In the genomic region with DNA sequence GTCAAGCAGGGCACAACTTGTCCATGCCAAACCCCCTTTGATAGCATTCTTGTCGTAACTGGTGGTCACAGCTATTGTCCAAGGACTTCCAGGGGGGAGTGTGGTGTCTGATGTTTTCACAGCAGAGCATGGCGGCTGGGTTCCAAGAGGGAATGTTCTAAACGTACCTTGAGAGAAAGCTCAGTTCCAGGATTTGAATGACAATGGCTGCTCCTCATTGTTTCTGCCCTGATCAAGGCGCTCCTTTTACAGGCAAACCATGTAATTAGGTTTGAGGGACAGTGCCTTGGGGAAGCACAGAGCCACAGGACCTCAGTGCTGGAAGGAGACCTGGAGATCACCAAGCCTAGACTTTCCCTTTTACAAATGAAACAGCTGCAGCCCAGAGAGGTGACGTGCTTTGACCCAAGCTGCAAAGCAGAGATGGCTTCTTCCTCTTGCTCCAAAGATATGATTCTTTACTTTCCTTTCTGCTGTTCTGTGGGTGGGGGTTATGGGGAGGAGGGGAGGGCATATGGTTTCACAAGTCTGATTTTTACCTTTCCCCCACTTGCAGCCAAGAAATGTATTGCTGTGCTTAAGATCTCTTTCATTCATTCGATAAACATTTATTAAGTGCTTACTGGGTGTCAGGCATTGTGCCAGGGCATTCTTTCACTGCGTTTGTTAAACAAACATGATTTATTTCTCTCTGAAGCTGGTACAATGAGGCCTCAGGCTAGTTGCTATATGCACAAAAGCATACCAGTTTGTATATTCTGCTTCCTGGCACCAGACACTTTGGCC, we compare ENCODE assay signal across 10 cellular contexts.
DNase-seq lines count a peak whose midpoint lies in the region; ATAC-seq and TF ChIP-seq lines count a peak whose summit lies in the region.
"Had no signal": no experiment of that assay in that cellular context is flagged by ENCODE, and none has a peak within 500 bp of the region (broad histone marks: within the 10 kb centered on the region; RNA-seq: fewer than 3 reads in every experiment).

No MANE protein-coding gene starts in this region.

- H3K27me3 Mint-ChIP-seq in WTC11 (ENCODE audit: low read depth): no peaks in the 10 kb centered on the region
- H3K27me3 Mint-ChIP-seq: CD4-positive, CD25-positive, alpha-beta regulatory T cell had no signal

- no peak for TF ChIP-seq POLR2A in IMR-90 (IDR thresholded peaks at IDR 0.05; ENCODE audit: low read depth, low read length)

- WGBS in IMR-90 (ENCODE audit: extremely low coverage in 2 of 2, insufficient read length in 1 of 2), 2 experiments: 43% methylated on average over 1 of the region's 7 CpGs; no CpG with 5 or more reads in 1 of the 2 experiments
- 58 to 59% methylated on average over 7 of the region's 7 CpGs for WGBS in aorta, 2 donors

- ATAC-seq in IMR-90 (ENCODE audit: low read depth) (peak; percentile 72), WTC11 (peak; percentile 70), aorta (ENCODE audit: low FRiP score) (no peak), GM19452 (IDR thresholded peaks at IDR 0.05; ENCODE audit: unreplicated experiment) (no peak)
- ATAC-seq in activated CD4-positive, CD25-positive, alpha-beta regulatory T cell treated with anti-CD3 and anti-CD28 coated beads, Interleukin-2, amount 50 U/mL, for 24 hours: no peak
- ATAC-seq: activated T-cell treated with anti-CD3 and anti-CD28 coated beads, Interleukin-2, amount 50 U/mL, for 72 hours had no signal

- H3K4ac ChIP-seq in IMR-90 (ENCODE audit: low read depth, low read length): peak overlapping the region; percentile 43; the same call in 1 of the 2 replicates

- POLR2A ChIA-PET in AG04449 (lab: Yijun Ruan, JAX): no interaction called here
- POLR2A ChIA-PET in IMR-90 (lab: Charles Lee; ENCODE audit: unreplicated experiment): interaction anchor here (0.5 kb wide), 1 partner anchor 1637 kb away, joined by 3 read pairs; the partner anchor contains the start of gene NAA30
- POLR2A ChIA-PET in WTC11 (lab: Charles Lee): no interaction called here

- TF ChIP-seq RAD21 in IMR-90 (IDR thresholded peaks at IDR 0.05; ENCODE audit: low read length): no peak

- peak overlapping the region; percentile 50; the same call in 1 of the 2 replicates for H3K14ac ChIP-seq in IMR-90 (replicated peaks; ENCODE audit: low read depth, low read length)

- H3K9me1 ChIP-seq in IMR-90 (ENCODE audit: insufficient read depth, low read length): peaks cover 5% of the 10 kb centered on the region

- H2AK5ac ChIP-seq in IMR-90 (ENCODE audit: low read depth, low read length): peak overlapping the region; percentile 61; the same call in 1 of the 2 replicates

- H3K4me2 ChIP-seq in IMR-90 (ENCODE audit: low read depth, low read length): peak overlapping the region; percentile 1; the same call in 1 of the 2 replicates

- no peak overlapping the region for H2BK5ac ChIP-seq in IMR-90 (ENCODE audit: low read depth, low read length, poor library complexity, severe bottlenecking)

- H3K9me3 Mint-ChIP-seq in WTC11: peaks cover 5% of the 10 kb centered on the region
- H3K9me3 Mint-ChIP-seq: activated T-cell treated with anti-CD3 and anti-CD28 coated beads, Interleukin-2, amount 50 U/mL, for 72 hours; CD4-positive, CD25-positive, alpha-beta regulatory T cell had no signal

- no peaks in the 10 kb centered on the region for H4K20me1 ChIP-seq in IMR-90 (ENCODE audit: insufficient read depth, low read length)

- no peak overlapping the region for H4K5ac ChIP-seq in IMR-90 (ENCODE audit: low read depth, low read length)

- peaks cover 46% of the 10 kb centered on the region for H3K4me1 Mint-ChIP-seq in WTC11
- H3K4me1 Mint-ChIP-seq: CD4-positive, CD25-positive, alpha-beta regulatory T cell had no signal

- H3K4me3 ChIP-seq in AG04449 (ENCODE audit: low read depth, low read length) (no peak overlapping the region), IMR-90 (ENCODE audit: insufficient read depth, low read depth, low read length) (no peak overlapping the region), aorta (ENCODE audit: low read length in 2 of 2) (no peak overlapping the region)

- peak overlapping the region; percentile 15 for H2AK9ac ChIP-seq in IMR-90 (replicated peaks; ENCODE audit: low read depth, low read length, poor library complexity)

- CTCF ChIA-PET in AG04449 (lab: Yijun Ruan, JAX) (interaction anchor here (1.2 to 2.2 kb wide), 3 partner anchors 11 to 23 kb away, joined by 4 to 5 read pairs (median 4); no protein-coding TSS in a partner anchor), IMR-90 (lab: Yijun Ruan, JAX) (interaction anchor here (0.7 to 1.2 kb wide), 2 partner anchors 9 kb away, joined by 3 read pairs; no protein-coding TSS in a partner anchor), WTC11 (lab: Charles Lee) (interaction anchor here (0.6 to 1.1 kb wide), 6 partner anchors 21 to 739 kb away, joined by 3 to 4 read pairs (median 3); no protein-coding TSS in a partner anchor)

- H4K8ac ChIP-seq in IMR-90 (ENCODE audit: low read depth in 2 of 2, low read length in 2 of 2): peak overlapping the region in 1 of 2 experiments; percentile 1; a peak in 1 of 4 replicates

- peak overlapping the region; percentile 59; the same call in 1 of the 2 replicates for H2BK120ac ChIP-seq in IMR-90 (ENCODE audit: low read depth, low read length)

- no peak overlapping the region for H3K23ac ChIP-seq in IMR-90 (ENCODE audit: low read depth, low read length)

- in situ Hi-C loops in IMR-90 (cut with MboI; ENCODE audit: low sequenced_read_pairs): no loop called here

- peak overlapping the region; percentile 67; the same call in 1 of the 2 replicates for H2BK20ac ChIP-seq in IMR-90 (ENCODE audit: low read depth, low read length)

- peaks cover 11% of the 10 kb centered on the region for H3K4me1 ChIP-seq in IMR-90 (ENCODE audit: control insufficient read depth, insufficient read depth, low read length)
- no peaks in the 10 kb centered on the region for H3K4me1 ChIP-seq in aorta (ENCODE audit: control insufficient read depth in 1 of 2, insufficient read depth in 2 of 2, low read length in 2 of 2)

- H3K9me3 ChIP-seq in IMR-90 (ENCODE audit: control insufficient read depth, insufficient read depth, low read length): no peaks in the 10 kb centered on the region
- H3K9me3 ChIP-seq in aorta (ENCODE audit: control insufficient read depth, low read length): no peaks in the 10 kb centered on the region

- H2AFZ ChIP-seq in IMR-90 (replicated peaks; ENCODE audit: low read length, poor library complexity): peak overlapping the region; percentile 61

- intact Hi-C loops in IMR-90 (cut with micrococcal nuclease): no loop called here
- intact Hi-C loops in aorta (cut with DNase I): no loop called here

- TF ChIP-seq CTCF in AG04449 (IDR thresholded peaks at IDR 0.05; ENCODE audit: insufficient read depth, low read length, missing control alignments): no peak
- TF ChIP-seq CTCF in IMR-90 (conservative IDR thresholded peaks at IDR 0.05; ENCODE audit: low read depth, low read length): no peak
- TF ChIP-seq CTCF in WTC11 (IDR thresholded peaks at IDR 0.05): no peak

- H2BK15ac ChIP-seq in IMR-90 (ENCODE audit: low read depth, low read length): no peak overlapping the region

- H3K27me3 ChIP-seq in IMR-90 (ENCODE audit: control insufficient read depth, insufficient read depth, low read length) (no peaks in the 10 kb centered on the region), aorta (ENCODE audit: control insufficient read depth in 1 of 2, insufficient read depth in 2 of 2, low read length in 1 of 2) (no peaks in the 10 kb centered on the region)

- no peak overlapping the region for H3K27ac ChIP-seq in IMR-90 (ENCODE audit: insufficient read depth, low read length)
- no peak overlapping the region for H3K27ac ChIP-seq in aorta (ENCODE audit: low read depth in 1 of 2, low read length in 2 of 2)

- no TSS peak for BruUV-seq in IMR-90 (replicated peaks; lab: Mats Ljungman, UMichigan)

- H3K9ac ChIP-seq in IMR-90 (ENCODE audit: low read depth, low read length): no peak overlapping the region

- H3K36me3 ChIP-seq in IMR-90 (ENCODE audit: control insufficient read depth, insufficient read depth, low read length) (no peaks in the 10 kb centered on the region), aorta (ENCODE audit: control insufficient read depth in 1 of 2, insufficient read depth in 2 of 2, low read length in 1 of 2) (no peaks in the 10 kb centered on the region)

- peak; percentile 9 for DNase-seq in AG04449 (ENCODE audit: low read depth, low spot score)
- DNase-seq in IMR-90: peak; percentile 65
- DNase-seq in WTC11 (ENCODE audit: low spot score): peak; percentile 25
- peak; percentile 46 for DNase-seq in iPS-NIHi11 (ENCODE audit: low spot score)
- no peak for DNase-seq in aorta
- DNase-seq in NCI-H128 (lab: John Stamatoyannopoulos, UW; ENCODE audit: unreplicated experiment): no peak
- DNase-seq: activated T-cell treated with anti-CD3 and anti-CD28 coated beads, Interleukin-2, amount 50 U/mL, for 72 hours; CD4-positive, CD25-positive, alpha-beta regulatory T cell had no signal

- no peak overlapping the region for H3K56ac ChIP-seq in IMR-90 (ENCODE audit: extremely low read depth, insufficient read depth, low read length)

- peak overlapping the region; percentile 17; the same call in 1 of the 2 replicates for H4K91ac ChIP-seq in IMR-90 (ENCODE audit: insufficient read depth, low read depth, low read length)

- dilution Hi-C loops in IMR-90 (cut with HindIII; ENCODE audit: low sequenced_read_pairs, unreplicated experiment): no loop called here

- H3K18ac ChIP-seq in IMR-90 (ENCODE audit: low read depth, low read length): no peak overlapping the region

- no peaks in the 10 kb centered on the region for H3K36me3 Mint-ChIP-seq in WTC11
- H3K36me3 Mint-ChIP-seq: CD4-positive, CD25-positive, alpha-beta regulatory T cell had no signal

- peak overlapping the region; percentile 72; the same call in 1 of the 2 replicates for H3K27ac Mint-ChIP-seq in WTC11
- H3K27ac Mint-ChIP-seq: activated T-cell treated with anti-CD3 and anti-CD28 coated beads, Interleukin-2, amount 50 U/mL, for 72 hours; CD4-positive, CD25-positive, alpha-beta regulatory T cell had no signal

- no peaks in the 10 kb centered on the region for H3K79me1 ChIP-seq in IMR-90 (ENCODE audit: low read depth in 1 of 2, low read length in 2 of 2)

- H3K4me3 Mint-ChIP-seq in WTC11: no peak overlapping the region
- H3K4me3 Mint-ChIP-seq: activated T-cell treated with anti-CD3 and anti-CD28 coated beads, Interleukin-2, amount 50 U/mL, for 72 hours; CD4-positive, CD25-positive, alpha-beta regulatory T cell had no signal

TF ChIP-seq in IMR-90, 13 proteins besides CTCF, POLR2A, EP300 and RAD21 (continues in another document):
- TF ChIP-seq CHD1 (IDR thresholded peaks at IDR 0.05; ENCODE audit: low read depth, low read length) (no peak), MAZ (IDR thresholded peaks at IDR 0.05; ENCODE audit: borderline replicate concordance, low read depth, low read length) (no peak)

TF ChIP-seq in WTC11, 78 proteins besides CTCF, POLR2A, EP300 and RAD21 (continues in another document):
- no peak for TF ChIP-seq ZNF423 (CRISPR knock-in tag; IDR thresholded peaks at IDR 0.05)
- TF ChIP-seq NR3C1 (CRISPR knock-in tag; conservative IDR thresholded peaks at IDR 0.05; ENCODE audit: low read depth): no peak
- no peak for TF ChIP-seq ZNF138 (CRISPR knock-in tag; conservative IDR thresholded peaks at IDR 0.05)
- TF ChIP-seq SMAD3 (CRISPR knock-in tag; IDR thresholded peaks at IDR 0.05; ENCODE audit: borderline replicate concordance): no peak

Comparison
In these comparisons a context has a peak if more than half of its experiments do, and no peak if none do; other contexts are left out.
1. DNase-seq: peak in AG04449 (single experiment), IMR-90 (single experiment), WTC11 (single experiment) and iPS-NIHi11 (single experiment); none in aorta (0 of 2) and NCI-H128 (single experiment).
2. ATAC-seq: peak in IMR-90 (single experiment) and WTC11 (single experiment); none in aorta (single experiment), GM19452 (single experiment) and activated CD4-positive, CD25-positive, alpha-beta regulatory T cell treated with anti-CD3 and anti-CD28 coated beads, Interleukin-2, amount 50 U/mL, for 24 hours (0 of 2).